In the genomic region with DNA sequence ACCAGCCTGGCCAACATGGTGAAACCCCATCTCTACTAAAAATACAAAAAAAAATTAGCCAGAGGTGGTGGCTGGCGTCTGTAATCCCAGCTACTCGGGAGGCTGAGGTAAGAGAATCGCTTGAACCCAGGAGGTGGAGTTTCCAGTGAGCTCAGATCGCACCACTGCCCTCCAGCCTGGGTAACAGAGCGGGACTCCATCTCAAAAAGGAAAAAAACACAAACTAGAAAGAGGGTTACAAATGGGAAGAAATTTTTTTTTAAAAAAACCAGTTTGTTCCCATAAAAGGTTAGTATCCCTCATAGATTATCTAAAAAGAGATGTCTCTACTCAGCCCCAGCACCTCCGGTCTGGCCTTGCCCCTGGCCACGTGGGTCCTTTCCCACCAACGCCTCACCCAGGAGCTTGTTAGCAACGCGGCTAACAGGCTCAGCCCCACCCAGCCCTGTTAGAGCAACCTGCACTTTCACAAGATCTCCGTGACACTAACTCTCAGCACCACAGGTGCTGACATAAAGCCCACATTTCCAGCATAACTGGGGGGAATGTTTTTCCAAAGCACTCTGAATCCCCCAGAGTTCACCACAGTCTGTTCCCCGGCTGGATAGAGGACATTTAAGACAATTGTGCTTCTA, we compare ENCODE assay signal across 1 cellular context.
TF ChIP-seq lines count a peak whose summit lies in the region.

No MANE protein-coding gene starts in this region.

TF ChIP-seq in HepG2, 621 proteins besides CTCF, POLR2A, EP300 and RAD21 (continued from another document):
- TF ChIP-seq, protein P1, sequence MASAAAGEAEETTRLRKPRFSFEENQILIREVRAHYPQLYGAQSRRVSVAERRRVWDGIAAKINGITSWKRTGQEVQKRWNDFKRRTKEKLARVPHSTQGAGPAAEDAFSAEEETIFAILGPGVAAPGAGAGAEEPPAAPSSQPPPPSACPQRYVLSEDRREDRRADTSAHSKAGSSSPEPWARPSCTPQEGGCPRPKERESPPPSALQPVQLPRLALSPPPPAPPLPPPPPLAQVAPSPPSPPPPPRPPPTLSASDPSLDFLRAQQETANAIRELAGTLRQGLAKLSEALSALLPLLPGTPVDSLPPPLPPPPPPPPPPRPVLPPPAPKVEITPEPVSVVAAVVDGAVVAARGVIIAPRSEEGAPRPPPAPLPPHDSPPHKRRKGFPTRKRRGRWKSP (CRISPR knock-in tag; IDR thresholded peaks at IDR 0.05): peak; percentile 26; the same call in 1 of the 2 replicates
